13 cellular contexts compared by ENCODE assay signal in genomic region chr12:106135075-106135474, GRCh38. TPM values are rescaled to one million over a fixed set of nuclear protein-coding genes. Genes with fewer than 3 reads are reported as not detected.
DNase-seq lines count a peak whose midpoint lies in the region; ATAC-seq and TF ChIP-seq lines count a peak whose summit lies in the region.
"Had no signal": no experiment of that assay in that cellular context is flagged by ENCODE, and none has a peak within 500 bp of the region (broad histone marks: within the 10 kb centered on the region; RNA-seq: fewer than 3 reads in every experiment).

No MANE protein-coding gene starts in this region.

- DNase-seq in DMS 273 (lab: John Stamatoyannopoulos, UW; ENCODE audit: unreplicated experiment) (peak; percentile 7), DMS 273 treated with DMSO at 0.1 percent for 48 hours (lab: John Stamatoyannopoulos, UW) (no peak), astrocyte of the cerebellum (ENCODE audit: low read depth) (peak; percentile 76), superior temporal gyrus (ENCODE audit: extremely low spot score) (peak; percentile 73)
- no peak for DNase-seq in activated CD4-positive, alpha-beta memory T cell treated with anti-CD3 and anti-CD28 coated beads for 36 hours
- DNase-seq: activated CD8-positive, alpha-beta memory T cell treated with anti-CD3 and anti-CD28 coated beads, Interleukin-2, amount 10 ng/mL, durations not matched to agents 7 days and 5 days; DND-41; NCI-H774; stimulated activated naive CD4-positive, alpha-beta T cell had no signal

- H3K36me3 Mint-ChIP-seq in activated CD4-positive, alpha-beta memory T cell treated with anti-CD3 and anti-CD28 coated beads for 36 hours: no peaks in the 10 kb centered on the region
- H3K36me3 Mint-ChIP-seq: activated CD8-positive, alpha-beta memory T cell treated with anti-CD3 and anti-CD28 coated beads, Interleukin-2, amount 10 ng/mL, durations not matched to agents 7 days and 5 days had no signal

- CTCF ChIA-PET in activated CD4-positive, alpha-beta memory T cell treated with anti-CD3 and anti-CD28 coated beads for 36 hours (lab: Charles Lee): interaction anchor here (1.6 to 5.1 kb wide), 5 partner anchors 9 to 715 kb away, joined by 5 to 80 read pairs (median 17); no protein-coding TSS in a partner anchor

- no peaks in the 10 kb centered on the region for H3K27me3 ChIP-seq in layer of hippocampus (ENCODE audit: control insufficient read depth, insufficient read depth, low read length)

- intact Hi-C loops in activated CD4-positive, alpha-beta memory T cell treated with anti-CD3 and anti-CD28 coated beads for 36 hours (cut with micrococcal nuclease): loop anchor here (5.0 kb wide), 2 partner anchors 87 to 428 kb away; no protein-coding TSS in a partner anchor

- no peaks in the 10 kb centered on the region for H3K9me3 Mint-ChIP-seq in activated CD4-positive, alpha-beta memory T cell treated with anti-CD3 and anti-CD28 coated beads for 36 hours

- no peak overlapping the region for H3K4me3 Mint-ChIP-seq in activated CD4-positive, alpha-beta memory T cell treated with anti-CD3 and anti-CD28 coated beads for 36 hours
- H3K4me3 Mint-ChIP-seq: activated CD8-positive, alpha-beta memory T cell treated with anti-CD3 and anti-CD28 coated beads, Interleukin-2, amount 10 ng/mL, durations not matched to agents 7 days and 5 days had no signal

- in situ Hi-C loops in astrocyte of the cerebellum (cut with HindIII; ENCODE audit: low sequenced_read_pairs): loop anchor here (10.0 kb wide), 1 partner anchor 720 kb away; no protein-coding TSS in a partner anchor

- peak overlapping the region; percentile 88 for H3K4me3 ChIP-seq in astrocyte of the cerebellum (ENCODE audit: low read depth, low read length)

- peaks cover 54% of the 10 kb centered on the region for H3K27me3 Mint-ChIP-seq in activated CD4-positive, alpha-beta memory T cell treated with anti-CD3 and anti-CD28 coated beads for 36 hours

- POLR2A ChIA-PET in activated CD4-positive, alpha-beta memory T cell treated with anti-CD3 and anti-CD28 coated beads for 36 hours (lab: Charles Lee): no interaction called here

- ATAC-seq in HG03196 (IDR thresholded peaks at IDR 0.05; ENCODE audit: unreplicated experiment) (no peak), GM18511 (IDR thresholded peaks at IDR 0.05; ENCODE audit: unreplicated experiment) (no peak)
- ATAC-seq: activated CD8-positive, alpha-beta memory T cell treated with anti-CD3 and anti-CD28 coated beads, Interleukin-2, amount 10 ng/mL, durations not matched to agents 7 days and 5 days had no signal

- no peak for TF ChIP-seq CTCF in astrocyte of the cerebellum (IDR thresholded peaks at IDR 0.05; ENCODE audit: low read depth, low read length, missing control alignments)

- H3K27ac ChIP-seq in layer of hippocampus (ENCODE audit: low read depth, low read length): peak overlapping the region; percentile 13
- H3K27ac ChIP-seq: 22Rv1 had no signal

- no peak overlapping the region for H3K27ac Mint-ChIP-seq in activated CD4-positive, alpha-beta memory T cell treated with anti-CD3 and anti-CD28 coated beads for 36 hours
- H3K27ac Mint-ChIP-seq: activated CD8-positive, alpha-beta memory T cell treated with anti-CD3 and anti-CD28 coated beads, Interleukin-2, amount 10 ng/mL, durations not matched to agents 7 days and 5 days had no signal

- peaks cover 10% of the 10 kb centered on the region for H3K4me1 Mint-ChIP-seq in activated CD4-positive, alpha-beta memory T cell treated with anti-CD3 and anti-CD28 coated beads for 36 hours (ENCODE audit: low read depth)
- H3K4me1 Mint-ChIP-seq: activated CD8-positive, alpha-beta memory T cell treated with anti-CD3 and anti-CD28 coated beads, Interleukin-2, amount 10 ng/mL, durations not matched to agents 7 days and 5 days had no signal

RNA-seq across cellular contexts. Expression of gene NUAK1, which starts 3.7 kb away (rescaled TPM):
- total RNA-seq in activated CD4-positive, alpha-beta memory T cell treated with anti-CD3 and anti-CD28 coated beads for 36 hours: under 1 TPM in 1 of 2 experiments, not detected in 1; 0.05 TPM
- total RNA-seq: activated CD8-positive, alpha-beta memory T cell treated with anti-CD3 and anti-CD28 coated beads, Interleukin-2, amount 10 ng/mL, durations not matched to agents 7 days and 5 days had no signal

Comparison
In these comparisons a context has a peak if more than half of its experiments do, and no peak if none do; other contexts are left out.
1. DNase-seq: peak in DMS 273 (single experiment), astrocyte of the cerebellum (single experiment) and superior temporal gyrus (single experiment); none in DMS 273 treated with DMSO at 0.1 percent for 48 hours (single experiment) and activated CD4-positive, alpha-beta memory T cell treated with anti-CD3 and anti-CD28 coated beads for 36 hours (single experiment).